ENCODE assay signal across 13 cellular contexts in genomic region chr1:91829293-91830153, GRCh38. TPM values are rescaled to one million over a fixed set of nuclear protein-coding genes. Genes with fewer than 3 reads are reported as not detected.
DNase-seq lines count a peak whose midpoint lies in the region; ATAC-seq and TF ChIP-seq lines count a peak whose summit lies in the region.
"Had no signal": no experiment of that assay in that cellular context is flagged by ENCODE, and none has a peak within 500 bp of the region (broad histone marks: within the 10 kb centered on the region; RNA-seq: fewer than 3 reads in every experiment).

No MANE protein-coding gene starts in this region.

- H3K4me1 Mint-ChIP-seq in natural killer cell treated with Interleukin-12 subunit alpha and Interleukin-12 subunit beta and Interleukin-15 and Interleukin-18, amount 100 ng/mL, for 72 hours (ENCODE audit: low read depth in 2 of 2): peaks cover 66 to 70% of the 10 kb centered on the region in 2 donors

- H3K27me3 Mint-ChIP-seq in natural killer cell treated with Interleukin-12 subunit alpha and Interleukin-12 subunit beta and Interleukin-15 and Interleukin-18, amount 100 ng/mL, for 72 hours: no peaks in the 10 kb centered on the region

- H3K27ac Mint-ChIP-seq in natural killer cell treated with Interleukin-12 subunit alpha and Interleukin-12 subunit beta and Interleukin-15 and Interleukin-18, amount 100 ng/mL, for 72 hours: peak overlapping the region; percentile 73 to 92
- H3K27ac Mint-ChIP-seq: WTC11 had no signal

- peak overlapping the region; percentile 46 to 77 for H3K27ac ChIP-seq in right atrium auricular region
- peak overlapping the region; percentile 23 for H3K27ac ChIP-seq in ectodermal cell (ENCODE audit: insufficient read depth, low read depth, low read length, poor library complexity, severe bottlenecking)
- H3K27ac ChIP-seq in urinary bladder (ENCODE audit: low read depth): peak overlapping the region; percentile 57

- H3K27me3 ChIP-seq in right atrium auricular region (no peaks in the 10 kb centered on the region), ectodermal cell (ENCODE audit: control insufficient read depth, insufficient read depth, low read length, poor library complexity, severe bottlenecking) (no peaks in the 10 kb centered on the region)

- H3K4me3 ChIP-seq in right atrium auricular region: no peak overlapping the region
- no peak overlapping the region for H3K4me3 ChIP-seq in ectodermal cell (ENCODE audit: insufficient read depth, low read depth, low read length)
- no peak overlapping the region for H3K4me3 ChIP-seq in urinary bladder (ENCODE audit: low read depth, low read length)

- H3K4me1 ChIP-seq in right atrium auricular region (peaks cover 0 to 40% of the 10 kb centered on the region in 2 donors), ectodermal cell (ENCODE audit: control insufficient read depth, insufficient read depth, low read length) (peaks cover 9% of the 10 kb centered on the region), urinary bladder (ENCODE audit: insufficient read depth) (no peaks in the 10 kb centered on the region)

- H3K9me3 ChIP-seq in right atrium auricular region (no peaks in the 10 kb centered on the region), ectodermal cell (ENCODE audit: control insufficient read depth, low read length) (no peaks in the 10 kb centered on the region)
- H3K9me3 ChIP-seq: Caco-2 had no signal

- intact Hi-C loops in left ventricle myocardium superior (cut with micrococcal nuclease): loop anchor here (10.0 kb wide), 1 partner anchor 55 kb away; the partner anchor contains the start of gene TGFBR3

- DNase-seq in right atrium auricular region (ENCODE audit: low spot score) (no peak), left ventricle myocardium superior (no peak), OCI-M2 (lab: John Stamatoyannopoulos, UW; ENCODE audit: unreplicated experiment) (no peak), NCI-H2081 (lab: John Stamatoyannopoulos, UW) (no peak)
- no peak for DNase-seq in natural killer cell treated with Interleukin-12 subunit alpha and Interleukin-12 subunit beta and Interleukin-15 and Interleukin-18, amount 100 ng/mL, for 72 hours (ENCODE audit: low spot score)
- DNase-seq: activated effector memory CD4-positive, alpha-beta T cell treated with Interleukin-2 at 50 U/mL for 16 hours; Caco-2; effector memory CD4-positive, alpha-beta T cell; stimulated activated CD4-positive, alpha-beta T cell treated with anti-CD3 and anti-CD28 coated beads, Interleukin-15, amount 100 ng/mL, for 24 hours had no signal

- H3K36me3 ChIP-seq in right atrium auricular region (no peaks in the 10 kb centered on the region), ectodermal cell (ENCODE audit: control insufficient read depth, insufficient read depth, low read length) (no peaks in the 10 kb centered on the region), urinary bladder (ENCODE audit: insufficient read depth) (no peaks in the 10 kb centered on the region)

- no peaks in the 10 kb centered on the region for H3K36me3 Mint-ChIP-seq in natural killer cell treated with Interleukin-12 subunit alpha and Interleukin-12 subunit beta and Interleukin-15 and Interleukin-18, amount 100 ng/mL, for 72 hours
- H3K36me3 Mint-ChIP-seq: WTC11 had no signal

- peak overlapping the region; percentile 32 for H3K4me3 Mint-ChIP-seq in natural killer cell treated with Interleukin-12 subunit alpha and Interleukin-12 subunit beta and Interleukin-15 and Interleukin-18, amount 100 ng/mL, for 72 hours
- H3K4me3 Mint-ChIP-seq: WTC11 had no signal

- no peaks in the 10 kb centered on the region for H3K9me3 Mint-ChIP-seq in natural killer cell treated with Interleukin-12 subunit alpha and Interleukin-12 subunit beta and Interleukin-15 and Interleukin-18, amount 100 ng/mL, for 72 hours
- H3K9me3 Mint-ChIP-seq: WTC11 had no signal

- ATAC-seq in left ventricle myocardium superior (no peak), HG03280 (IDR thresholded peaks at IDR 0.05; ENCODE audit: unreplicated experiment) (no peak)
- peak in 1 of 2 donors; percentile 74 for ATAC-seq in natural killer cell treated with Interleukin-12 subunit alpha and Interleukin-12 subunit beta and Interleukin-15 and Interleukin-18, amount 100 ng/mL, for 72 hours

- no peak for TF ChIP-seq CTCF in right atrium auricular region (IDR thresholded peaks at IDR 0.05)

- WGBS in ectodermal cell, 2 experiments: 73 to 81% methylated on average over 6 of the region's 6 CpGs
- 81% methylated on average over 6 of the region's 6 CpGs for WGBS in urinary bladder

RNA-seq across cellular contexts. Expression of gene TGFBR3, which starts 56.4 kb away (rescaled TPM):
- total RNA-seq in right atrium auricular region (10 to 100 TPM; 40.5 to 64.8 TPM), left ventricle myocardium superior (26.2 TPM), urinary bladder (94.8 TPM)
- 17.1 TPM for polyA plus RNA-seq in ectodermal cell (2013, experiment 1 of 4)
- 12.5 TPM for polyA plus RNA-seq in ectodermal cell (2013, experiment 2 of 4)
- 12.5 TPM for polyA plus RNA-seq in ectodermal cell (2013, experiment 3 of 4)
- polyA plus RNA-seq in ectodermal cell (2013, experiment 4 of 4): 16.1 TPM
- total RNA-seq in natural killer cell treated with Interleukin-12 subunit alpha and Interleukin-12 subunit beta and Interleukin-15 and Interleukin-18, amount 100 ng/mL, for 72 hours: 100 to 1,000 TPM in 1 of 2 donors, 10 to 100 TPM in 1; 67.6 to 157 TPM
- 131 TPM for polyA plus RNA-seq in urinary bladder
